In genomic region chr10:29646238-29646902, GRCh38 we compare ENCODE assay signal across 8 cellular contexts. TPM values are rescaled to one million over a fixed set of nuclear protein-coding genes. Genes with fewer than 3 reads are reported as not detected.
A peak's percentile ranks its signal among the peaks of the same experiment; 100 is the strongest.
DNase-seq lines count a peak whose midpoint lies in the region; ATAC-seq and TF ChIP-seq lines count a peak whose summit lies in the region.

No MANE protein-coding gene starts in this region.

- H3K4me3 ChIP-seq in osteoblast (ENCODE audit: insufficient read depth, low read length) (peak overlapping the region; percentile 17), endodermal cell (ENCODE audit: low read length) (no peak overlapping the region)

- WGBS in endodermal cell (ENCODE audit: insufficient coverage in 1 of 2, insufficient read length in 1 of 2), 2 experiments, result 90 to 95% methylated on average over 3 to 8 of the region's 8 CpGs

- H3K4me1 ChIP-seq in osteoblast (ENCODE audit: insufficient read depth, low read length), result peaks cover 69% of the 10 kb centered on the region
- H3K4me1 ChIP-seq in endodermal cell (ENCODE audit: control insufficient read depth, insufficient read depth, low read length), result peaks cover 5% of the 10 kb centered on the region

- H3K9me3 ChIP-seq in osteoblast (ENCODE audit: low read depth, low read length), result no peaks in the 10 kb centered on the region
- peaks cover 4% of the 10 kb centered on the region for H3K9me3 ChIP-seq in endodermal cell (ENCODE audit: control insufficient read depth, low read length)

- H3K27ac ChIP-seq in osteoblast (ENCODE audit: low read depth, low read length) (peak overlapping the region; percentile 89), endodermal cell (ENCODE audit: low read depth, low read length) (no peak overlapping the region)

- no peaks in the 10 kb centered on the region for H3K9me3 Mint-ChIP-seq in endodermal cell

- no peak overlapping the region for H3K27ac Mint-ChIP-seq in endodermal cell

- peak overlapping the region; percentile 72 for H3K4me2 ChIP-seq in osteoblast (ENCODE audit: insufficient read depth, low read length)

- H3K27me3 Mint-ChIP-seq in endodermal cell (ENCODE audit: insufficient read depth), result peaks cover 42% of the 10 kb centered on the region

- peak overlapping the region; percentile 5 for H2AFZ ChIP-seq in osteoblast (ENCODE audit: low read length)

- H3K9ac ChIP-seq in endodermal cell (ENCODE audit: extremely low read depth, low read length, poor library complexity, severe bottlenecking), result no peak overlapping the region

- no peak for ATAC-seq in HG02588 (IDR thresholded peaks at IDR 0.05; ENCODE audit: unreplicated experiment)

- TF ChIP-seq CTCF in osteoblast (IDR thresholded peaks at IDR 0.05; ENCODE audit: extremely low read depth, low read depth, low read length), result no peak
- TF ChIP-seq CTCF in endodermal cell (conservative IDR thresholded peaks at IDR 0.05), result no peak

- H4K20me1 ChIP-seq in osteoblast (ENCODE audit: insufficient read depth, low read length), result no peaks in the 10 kb centered on the region

- H3K27me3 ChIP-seq in osteoblast (ENCODE audit: insufficient read depth, low read length) (no peaks in the 10 kb centered on the region), endodermal cell (ENCODE audit: control insufficient read depth, insufficient read depth, low read length, poor library complexity, severe bottlenecking) (peaks cover 42% of the 10 kb centered on the region)

- H3K4me3 Mint-ChIP-seq in endodermal cell, result no peak overlapping the region

- no peaks in the 10 kb centered on the region for H3K36me3 ChIP-seq in osteoblast (ENCODE audit: insufficient read depth, low read length)
- H3K36me3 ChIP-seq in endodermal cell (ENCODE audit: control insufficient read depth, insufficient read depth, low read length), result no peaks in the 10 kb centered on the region

- H3K4me1 Mint-ChIP-seq in endodermal cell, result peaks cover 33% of the 10 kb centered on the region

- peaks cover 35% of the 10 kb centered on the region for H3K79me2 ChIP-seq in osteoblast (ENCODE audit: insufficient read depth, low read length)

- peak; percentile 73 for DNase-seq in ELR (ENCODE audit: low read depth)
- peak; percentile 93 for DNase-seq in NCI-H446 treated with DMSO at 0.1 percent for 48 hours (lab: John Stamatoyannopoulos, UW)
- peak; percentile 10 for DNase-seq in cerebellum (ENCODE audit: low spot score)
- peak; percentile 83 for DNase-seq in osteoblast (ENCODE audit: insufficient read length, low spot score, missing footprints)
- no peak for DNase-seq in T-helper 9 cell
- DNase-seq in HT-29 (ENCODE audit: low spot score), result no peak
- DNase-seq in endodermal cell, result no peak

- H3K36me3 Mint-ChIP-seq in endodermal cell (ENCODE audit: low read depth), result no peaks in the 10 kb centered on the region

RNA-seq across cellular contexts. Expression of gene SVIL, which starts 11.6 kb away (rescaled TPM):
- total RNA-seq in cerebellum (46.3 TPM), osteoblast (36.9 and 122 TPM in 2 replicates), endodermal cell (10 to 100 TPM; 25.2 to 32.9 TPM)
- 5.7 and 6.0 TPM in 2 replicates for total RNA-seq in HT-29 (2014; rRNA removed; shearing (Covaris generic))
- polyA plus RNA-seq in endodermal cell (2013, experiment 1 of 2), result 21.7 TPM
- 17.3 TPM for polyA plus RNA-seq in endodermal cell (2013, experiment 2 of 2)

Comparison
In these comparisons a context has a peak if more than half of its experiments do, and no peak if none do; other contexts are left out.
1. DNase-seq: peak in ELR (single experiment), NCI-H446 treated with DMSO at 0.1 percent for 48 hours (single experiment), cerebellum (single experiment) and osteoblast (single experiment); none in T-helper 9 cell (single experiment), HT-29 (single experiment) and endodermal cell (single experiment).